29 cellular contexts compared by ENCODE assay signal in genomic region chr4:94430416-94430815, GRCh38.
"Had no signal": no experiment of that assay in that cellular context is flagged by ENCODE, and none has a peak within 500 bp of the region (broad histone marks: within the 10 kb centered on the region; RNA-seq: fewer than 3 reads in every experiment).

No MANE protein-coding gene starts in this region.

- H3K36me3 ChIP-seq: brain microvascular endothelial cell, cardiac muscle cell, Peyer's patch, SJSA1 had no signal

- H3K4me3 ChIP-seq: cardiac muscle cell, Peyer's patch, SJSA1 had no signal

- H3K4me1 ChIP-seq: Peyer's patch, SJSA1 had no signal

- H3K27ac ChIP-seq: brain microvascular endothelial cell, cardiac muscle cell, Peyer's patch, RWPE1, SJSA1 had no signal

- ATAC-seq: activated CD8-positive, alpha-beta memory T cell treated with anti-CD3 and anti-CD28 coated beads, Interleukin-2, amount 10 ng/mL, durations not matched to agents 7 days and 5 days; activated T-helper 17 cell treated with anti-CD3 and anti-CD28 coated beads, Interleukin-2, amount 50 U/mL, for 72 hours; SK-N-SH treated with all-trans-retinoic acid at 6 μM for 48 hours had no signal

- H3K27ac Mint-ChIP-seq: activated B cell treated with CpG ODN at 0.5 μM for 24 hours; activated CD4-positive, alpha-beta T cell treated with anti-CD3 and anti-CD28 coated beads, Interleukin-2, amount 10 ng/mL, durations not matched to agents 24 days and 14 days; activated CD8-positive, alpha-beta memory T cell treated with anti-CD3 and anti-CD28 coated beads, Interleukin-2, amount 10 ng/mL, durations not matched to agents 7 days and 5 days; activated naive CD4-positive, alpha-beta T cell treated with anti-CD3 and anti-CD28 coated beads for 36 hours; activated naive CD8-positive, alpha-beta T cell; activated T-cell treated with anti-CD3 and anti-CD28 coated beads, Interleukin-2, amount 50 U/mL, for 24 hours; activated T-helper 17 cell treated with anti-CD3 and anti-CD28 coated beads, Interleukin-2, amount 50 U/mL, for 72 hours; T-helper 1 cell treated with Interleukin-12 subunit alpha and Interleukin-12 subunit beta and Interleukin-4 antibody, amounts not matched to agents 30 μg/mL and 1 μg/mL, for 36 hours had no signal

- H3K4me3 Mint-ChIP-seq: activated B cell treated with CpG ODN at 0.5 μM for 24 hours; activated CD4-positive, alpha-beta T cell treated with anti-CD3 and anti-CD28 coated beads, Interleukin-2, amount 10 ng/mL, durations not matched to agents 24 days and 14 days; activated CD8-positive, alpha-beta memory T cell treated with anti-CD3 and anti-CD28 coated beads, Interleukin-2, amount 10 ng/mL, durations not matched to agents 7 days and 5 days; activated naive CD4-positive, alpha-beta T cell treated with anti-CD3 and anti-CD28 coated beads for 36 hours; activated naive CD8-positive, alpha-beta T cell; activated T-cell treated with anti-CD3 and anti-CD28 coated beads, Interleukin-2, amount 50 U/mL, for 24 hours; activated T-helper 17 cell treated with anti-CD3 and anti-CD28 coated beads, Interleukin-2, amount 50 U/mL, for 72 hours; T-helper 1 cell treated with Interleukin-12 subunit alpha and Interleukin-12 subunit beta and Interleukin-4 antibody, amounts not matched to agents 30 μg/mL and 1 μg/mL, for 36 hours had no signal

- H3K4me1 Mint-ChIP-seq: activated B cell treated with CpG ODN at 0.5 μM for 24 hours; activated CD4-positive, alpha-beta T cell treated with anti-CD3 and anti-CD28 coated beads, Interleukin-2, amount 10 ng/mL, durations not matched to agents 24 days and 14 days; activated CD8-positive, alpha-beta memory T cell treated with anti-CD3 and anti-CD28 coated beads, Interleukin-2, amount 10 ng/mL, durations not matched to agents 7 days and 5 days; activated T-helper 17 cell treated with anti-CD3 and anti-CD28 coated beads, Interleukin-2, amount 50 U/mL, for 72 hours had no signal

- DNase-seq: activated B cell treated with CpG ODN at 0.5 μM for 24 hours; activated CD4-positive, alpha-beta T cell treated with anti-CD3 and anti-CD28 coated beads for 1 hour; activated CD4-positive, alpha-beta T cell treated with anti-CD3 and anti-CD28 coated beads, Interleukin-2, amount 10 ng/mL, durations not matched to agents 24 days and 14 days; activated CD4-positive, alpha-beta T cell treated with anti-CD3 and anti-CD28 coated beads, Interleukin-2, amount 50 U/mL, for 48 hours; activated CD8-positive, alpha-beta memory T cell treated with anti-CD3 and anti-CD28 coated beads, Interleukin-2, amount 10 ng/mL, durations not matched to agents 7 days and 5 days; activated gamma-delta T cell; activated naive CD4-positive, alpha-beta T cell treated with anti-CD3 and anti-CD28 coated beads for 36 hours; activated T-cell treated with anti-CD3 and anti-CD28 coated beads, Interleukin-2, amount 50 U/mL, for 24 hours; amygdala; brain microvascular endothelial cell; Karpas-422; NCI-H1105 treated with DMSO at 0.1 percent for 48 hours; NCI-H1436 treated with DMSO at 0.1 percent for 48 hours; NCI-H187; NCI-H2081 treated with DMSO at 0.1 percent for 48 hours; NCI-H446; NCI-H524 treated with DMSO at 0.1 percent for 48 hours; NCI-H774; OCI-M1; Peyer's patch; Right ventricle myocardium superior; T-helper 9 cell had no signal

- H3K27me3 ChIP-seq: brain microvascular endothelial cell, cardiac muscle cell, Peyer's patch, SJSA1 had no signal

- H3K9me3 Mint-ChIP-seq: activated CD4-positive, alpha-beta T cell treated with anti-CD3 and anti-CD28 coated beads, Interleukin-2, amount 10 ng/mL, durations not matched to agents 24 days and 14 days; activated T-helper 17 cell treated with anti-CD3 and anti-CD28 coated beads, Interleukin-2, amount 50 U/mL, for 72 hours had no signal

- H3K27me3 Mint-ChIP-seq: activated CD8-positive, alpha-beta memory T cell treated with anti-CD3 and anti-CD28 coated beads, Interleukin-2, amount 10 ng/mL, durations not matched to agents 7 days and 5 days; activated naive CD8-positive, alpha-beta T cell had no signal
